In genomic region chr2:127747621-127748020, GRCh38 we compare ENCODE assay signal across 19 cellular contexts. TPM values are rescaled to one million over a fixed set of nuclear protein-coding genes. Genes with fewer than 3 reads are reported as not detected.
A peak's percentile ranks its signal among the peaks of the same experiment; 100 is the strongest.
DNase-seq lines count a peak whose midpoint lies in the region; ATAC-seq, FAIRE-seq and TF ChIP-seq lines count a peak whose summit lies in the region.
"Had no signal": no experiment of that assay in that cellular context is flagged by ENCODE, and none has a peak within 500 bp of the region (broad histone marks: within the 10 kb centered on the region; RNA-seq: fewer than 3 reads in every experiment).

No MANE protein-coding gene starts in this region.

- H3K9ac ChIP-seq in endothelial cell of umbilical vein (replicated peaks; ENCODE audit: extremely low read depth, insufficient read depth, low read length), result no peak overlapping the region
- H3K9ac ChIP-seq: BLaER1 had no signal

- dilution Hi-C loops in endothelial cell of umbilical vein (cut with MboI; ENCODE audit: extremely low pct_ligation_motif_present, low sequenced_read_pairs), result no loop called here

- H3K9me1 ChIP-seq in endothelial cell of umbilical vein (replicated peaks; ENCODE audit: control insufficient read depth, extremely low read depth, insufficient read depth, low read length), result no peaks in the 10 kb centered on the region

- H3K27me3 ChIP-seq in Panc1 (ENCODE audit: control insufficient read depth, insufficient read depth, low read length), result no peaks in the 10 kb centered on the region
- no peaks in the 10 kb centered on the region for H3K27me3 ChIP-seq in endothelial cell of umbilical vein (ENCODE audit: control insufficient read depth in 2 of 2, insufficient read depth in 2 of 2, low read length in 2 of 2)
- H3K27me3 ChIP-seq: BLaER1 had no signal

- no peaks in the 10 kb centered on the region for H3K79me2 ChIP-seq in endothelial cell of umbilical vein (ENCODE audit: control insufficient read depth, insufficient read depth, low read length)

- peaks cover 33% of the 10 kb centered on the region for H3K4me1 Mint-ChIP-seq in activated T-cell treated with anti-CD3 and anti-CD28 coated beads, Interleukin-2, amount 50 U/mL, for 24 hours (ENCODE audit: low read depth)
- H3K4me1 Mint-ChIP-seq: GM23338 had no signal

- H3K36me3 Mint-ChIP-seq in activated T-cell treated with anti-CD3 and anti-CD28 coated beads, Interleukin-2, amount 50 U/mL, for 24 hours (ENCODE audit: low read depth), result peaks cover 87% of the 10 kb centered on the region

- H3K9me3 ChIP-seq in Panc1 (ENCODE audit: control insufficient read depth, insufficient read depth, low read depth, low read length), result no peaks in the 10 kb centered on the region
- no peaks in the 10 kb centered on the region for H3K9me3 ChIP-seq in endothelial cell of umbilical vein (replicated peaks; ENCODE audit: control insufficient read depth, insufficient read depth, low read length)
- H3K9me3 ChIP-seq: BLaER1 had no signal

- H3K27ac ChIP-seq in Panc1 (ENCODE audit: low read length) (no peak overlapping the region), endothelial cell of umbilical vein (ENCODE audit: insufficient read depth, low read depth, low read length) (no peak overlapping the region)
- H3K27ac ChIP-seq: 22Rv1, BLaER1 had no signal

- no peaks in the 10 kb centered on the region for H3K27me3 Mint-ChIP-seq in activated T-cell treated with anti-CD3 and anti-CD28 coated beads, Interleukin-2, amount 50 U/mL, for 24 hours

- CTCF ChIA-PET in Panc1 (lab: Charles Lee), result no interaction called here
- CTCF ChIA-PET in endothelial cell of umbilical vein (lab: Charles Lee), result interaction anchor here (1.4 kb wide), 1 partner anchor 10 kb away, joined by 4 read pairs; no protein-coding TSS in a partner anchor

- H3K36me3 ChIP-seq in Panc1 (ENCODE audit: control insufficient read depth, insufficient read depth, low read length) (peaks cover 3% of the 10 kb centered on the region; the same call in 1 of the 2 replicates), endothelial cell of umbilical vein (ENCODE audit: control insufficient read depth in 2 of 2, extremely low read depth in 1 of 2, insufficient read depth in 2 of 2, low read length in 2 of 2) (peaks cover 0 to 2% of the 10 kb centered on the region in 2 experiments)

- no peaks in the 10 kb centered on the region for H3K9me3 Mint-ChIP-seq in activated T-cell treated with anti-CD3 and anti-CD28 coated beads, Interleukin-2, amount 50 U/mL, for 24 hours
- H3K9me3 Mint-ChIP-seq: GM23338 had no signal

- H3K4me3 ChIP-seq in Panc1 (ENCODE audit: low read depth in 2 of 2, low read length in 2 of 2) (no peak overlapping the region), endothelial cell of umbilical vein (replicated peaks in 1 of 3; ENCODE audit: insufficient read depth in 1 of 3, low read depth in 1 of 3, low read length in 3 of 3) (no peak overlapping the region)
- H3K4me3 ChIP-seq: BLaER1, GM23338, K562 had no signal

- no peak for TF ChIP-seq POLR2A in endothelial cell of umbilical vein (IDR thresholded peaks at IDR 0.05; ENCODE audit: low read depth, low read length)

- no peak overlapping the region for H2AFZ ChIP-seq in endothelial cell of umbilical vein (ENCODE audit: low read depth, low read length)
- H2AFZ ChIP-seq: GM23338 had no signal

- intact Hi-C loops in Panc1 (cut with micrococcal nuclease; ENCODE audit: unreplicated experiment) (no loop called here), endothelial cell of umbilical vein (cut with micrococcal nuclease) (no loop called here)

- DNase-seq in activated T-cell treated with anti-CD3 and anti-CD28 coated beads, Interleukin-2, amount 50 U/mL, for 24 hours, result no peak
- DNase-seq in activated T-cell treated with anti-CD3 and anti-CD28 coated beads, Interleukin-2, amount 50 U/mL, for 1 hour, result no peak
- DNase-seq in D721Med (ENCODE audit: insufficient read length, low spot score) (no peak), Panc1 (ENCODE audit: low read depth, low spot score) (no peak), endothelial cell of umbilical vein (ENCODE audit: low read depth, low spot score) (no peak), NCI-H526 treated with DMSO at 0.1 percent for 48 hours (lab: John Stamatoyannopoulos, UW) (no peak)
- DNase-seq: AML-193, Calu3, DND-41, GF-D8, H7 had no signal

- H3K4me3 Mint-ChIP-seq in activated T-cell treated with anti-CD3 and anti-CD28 coated beads, Interleukin-2, amount 50 U/mL, for 24 hours, result no peak overlapping the region
- H3K4me3 Mint-ChIP-seq: GM23338 had no signal

- BruUV-seq in Panc1 (replicated peaks; lab: Mats Ljungman, UMichigan), result TSS peak; percentile 42
- BruUV-seq in endothelial cell of umbilical vein (replicated peaks; lab: Mats Ljungman, UMichigan), result no TSS peak

- FAIRE-seq in D721Med (lab: Jason Lieb, UNC) (peak; percentile 32), endothelial cell of umbilical vein (lab: Jason Lieb, UNC) (peak; percentile 38)
- FAIRE-seq: GM18507, HTR-8/SVneo, K562 had no signal

- no peak overlapping the region for H3K4me2 ChIP-seq in endothelial cell of umbilical vein (ENCODE audit: insufficient read depth, low read length)
- H3K4me2 ChIP-seq: BLaER1, GM23338 had no signal

- POLR2A ChIA-PET in Panc1 (lab: Charles Lee) (no interaction called here), endothelial cell of umbilical vein (lab: Charles Lee) (no interaction called here)

- no peak for TF ChIP-seq CTCF in D721Med (IDR thresholded peaks at IDR 0.05; ENCODE audit: insufficient read depth, missing control alignments)
- TF ChIP-seq CTCF in Panc1 (IDR thresholded peaks at IDR 0.05), result no peak
- TF ChIP-seq CTCF in endothelial cell of umbilical vein (IDR thresholded peaks at IDR 0.05; ENCODE audit: extremely low read depth in 1 of 2, insufficient read depth in 1 of 2, low read depth in 1 of 2, low read length in 2 of 2), result no peak

- peak overlapping the region; percentile 31 for H3K27ac Mint-ChIP-seq in activated T-cell treated with anti-CD3 and anti-CD28 coated beads, Interleukin-2, amount 50 U/mL, for 24 hours
- H3K27ac Mint-ChIP-seq: GM23338 had no signal

- H4K20me1 ChIP-seq in endothelial cell of umbilical vein (replicated peaks; ENCODE audit: control insufficient read depth, extremely low read depth, insufficient read depth, low read length), result no peaks in the 10 kb centered on the region
- H4K20me1 ChIP-seq: BLaER1 had no signal

- no peaks in the 10 kb centered on the region for H3K4me1 ChIP-seq in Panc1 (ENCODE audit: control insufficient read depth, insufficient read depth, low read length)
- H3K4me1 ChIP-seq in endothelial cell of umbilical vein (ENCODE audit: control insufficient read depth, extremely low read depth, insufficient read depth, low read length), result peaks cover 3% of the 10 kb centered on the region
- H3K4me1 ChIP-seq: BLaER1 had no signal

- ATAC-seq in Panc1 (no peak), HG03439 (IDR thresholded peaks at IDR 0.05; ENCODE audit: unreplicated experiment) (no peak), HG03432 (IDR thresholded peaks at IDR 0.05; ENCODE audit: unreplicated experiment) (no peak)
- ATAC-seq: GM23338, K562 had no signal

- in situ Hi-C loops in Panc1 (cut with HindIII; ENCODE audit: low pct_unique_long_range_greater_than_20kb, low sequenced_read_pairs), result no loop called here

TF ChIP-seq in endothelial cell of umbilical vein, 7 proteins besides CTCF, POLR2A, EP300 and RAD21:
- TF ChIP-seq JUN (IDR thresholded peaks at IDR 0.05; ENCODE audit: borderline replicate concordance, insufficient read depth, insufficient read length, low read depth) (no peak), MYC (IDR thresholded peaks at IDR 0.05; ENCODE audit: low read depth, low read length) (no peak), FOS (IDR thresholded peaks at IDR 0.05; ENCODE audit: borderline replicate concordance, insufficient read depth, low read length) (no peak), GATA2 (IDR thresholded peaks at IDR 0.05; ENCODE audit: insufficient read depth, insufficient read length, low read depth, low read length) (no peak), EZH2 (IDR thresholded peaks at IDR 0.05; ENCODE audit: borderline replicate concordance, low read depth, low read length, severe bottlenecking) (no peak), MAX (IDR thresholded peaks at IDR 0.05; ENCODE audit: insufficient read depth, insufficient read length) (no peak)

RNA-seq across cellular contexts. Expression of gene SFT2D3, which starts 46.3 kb away (rescaled TPM):
- total RNA-seq in Panc1 (2021; ENCODE audit: unreplicated experiment) (5.6 TPM), endothelial cell of umbilical vein (4.4 and 4.7 TPM in 2 replicates)
- polyA plus RNA-seq in Panc1 (2012; ENCODE audit: insufficient read length), result not detected
- polyA plus RNA-seq in endothelial cell of umbilical vein, result 4.1 and 4.5 TPM in 2 replicates
- polyA plus RNA-seq in endothelial cell of umbilical vein (2011; cell fraction: cytosol; rRNA removed), result 3.3 and 3.4 TPM in 2 replicates
- polyA plus RNA-seq in endothelial cell of umbilical vein (2011; cell fraction: nucleus; rRNA removed), result 1.6 and 2.5 TPM in 2 replicates
- polyA plus RNA-seq in endothelial cell of umbilical vein (2012), result not detected in 2 replicates
- 2.6 and 2.7 TPM in 2 replicates for polyA minus RNA-seq in endothelial cell of umbilical vein
- polyA minus RNA-seq in endothelial cell of umbilical vein (2011; cell fraction: cytosol; rRNA and poly(A)+ RNA removed), result 1.4 TPM
- 3.3 and 3.6 TPM in 2 replicates for polyA minus RNA-seq in endothelial cell of umbilical vein (2011; cell fraction: nucleus; rRNA and poly(A)+ RNA removed)
- polyA plus RNA-seq: GM23338 had no signal
